25 cellular contexts compared by ENCODE assay signal in genomic region chr9:101200852-101201251, GRCh38.
"Had no signal": no experiment of that assay in that cellular context is flagged by ENCODE, and none has a peak within 500 bp of the region (broad histone marks: within the 10 kb centered on the region; RNA-seq: fewer than 3 reads in every experiment).

No MANE protein-coding gene starts in this region.

- H3K27me3 ChIP-seq: colonic mucosa, esophagus squamous epithelium, gastrocnemius medialis, hepatocyte had no signal

- H3K9me3 ChIP-seq: colonic mucosa, esophagus squamous epithelium, gastrocnemius medialis, lower lobe of right lung, mucosa of descending colon had no signal

- H3K4me3 ChIP-seq: colonic mucosa, esophagus squamous epithelium, gastrocnemius medialis, hepatocyte, lower lobe of right lung, mucosa of descending colon had no signal

- H3K36me3 ChIP-seq: colonic mucosa, esophagus squamous epithelium, gastrocnemius medialis, lower lobe of right lung had no signal

- H3K4me1 ChIP-seq: colonic mucosa, esophagus squamous epithelium, lower lobe of right lung had no signal

- H3K27ac ChIP-seq: colonic mucosa, epithelial cell of prostate, esophagus squamous epithelium, gastrocnemius medialis, hepatocyte, lower lobe of right lung had no signal

- ATAC-seq: effector memory CD8-positive, alpha-beta T cell; esophagus mucosa; gastrocnemius medialis; lower lobe of right lung; mucosa of descending colon had no signal

- DNase-seq: colonic mucosa; cortex of kidney; effector CD8-positive, alpha-beta T cell; effector memory CD8-positive, alpha-beta T cell; endodermal cell; erythroblast; esophagus squamous epithelium; foreskin fibroblast; foreskin melanocyte; gastrocnemius medialis; glutamatergic neuron; head of caudate nucleus; immature natural killer cell; islet precursor cell; kidney; kidney glomerular epithelial cell; left colon; left ventricle myocardium superior; lower lobe of right lung; mesenchymal stem cell; mucosa of descending colon; naive B cell had no signal
